ENCODE assay signal across 8 cellular contexts in genomic region chr1:162627662-162628296, GRCh38. TPM values are rescaled to one million over a fixed set of nuclear protein-coding genes. Genes with fewer than 3 reads are reported as not detected.
DNase-seq lines count a peak whose midpoint lies in the region; ATAC-seq and TF ChIP-seq lines count a peak whose summit lies in the region.

No MANE protein-coding gene starts in this region.

- POLR2A ChIA-PET in Panc1 (lab: Charles Lee): no interaction called here

- TF ChIP-seq CTCF in GM12865 (IDR thresholded peaks at IDR 0.05; ENCODE audit: insufficient read depth, low read depth, low read length, missing control alignments) (peak; percentile 40), Panc1 (IDR thresholded peaks at IDR 0.05) (peak; percentile 72; the same call in 1 of the 2 replicates), foreskin fibroblast (IDR thresholded peaks at IDR 0.05; ENCODE audit: low read depth, low read length) (peak; percentile 37)

- H3K4me1 ChIP-seq in ACC112 (ENCODE audit: control insufficient read depth, insufficient read depth, low read length, unreplicated experiment) (peaks cover 42% of the 10 kb centered on the region), Panc1 (ENCODE audit: control insufficient read depth, insufficient read depth, low read length) (0 out of 2 replicates have a peak, but pooled peaks cover 3% of the 10 kb centered on the region)

- H3K9me3 ChIP-seq in Panc1 (ENCODE audit: control insufficient read depth, insufficient read depth, low read depth, low read length): no peaks in the 10 kb centered on the region

- DNase-seq in GM12865 (ENCODE audit: low read depth): peak; percentile 60
- DNase-seq in Panc1 (ENCODE audit: low read depth, low spot score): no peak
- peak in 1 of 2 donors; percentile 70 for DNase-seq in foreskin fibroblast
- no peak for DNase-seq in sciatic nerve (ENCODE audit: low spot score)
- DNase-seq in GM19240 (ENCODE audit: insufficient read length, low spot score): no peak

- peak overlapping the region; percentile 55 for H2AFZ ChIP-seq in ACC112 (ENCODE audit: low read length, unreplicated experiment)

- H3K27me3 ChIP-seq in ACC112 (ENCODE audit: insufficient read depth, low read length): no peaks in the 10 kb centered on the region
- no peaks in the 10 kb centered on the region for H3K27me3 ChIP-seq in Panc1 (ENCODE audit: control insufficient read depth, insufficient read depth, low read length)

- H3K27ac ChIP-seq in ACC112 (ENCODE audit: low read depth, low read length) (peak overlapping the region; percentile 37; the same call in 1 of the 2 replicates), Panc1 (ENCODE audit: low read length) (no peak overlapping the region)

- in situ Hi-C loops in Panc1 (cut with HindIII; ENCODE audit: low pct_unique_long_range_greater_than_20kb, low sequenced_read_pairs): no loop called here

- intact Hi-C loops in Panc1 (cut with micrococcal nuclease; ENCODE audit: unreplicated experiment) (no loop called here), sciatic nerve (cut with DNase I) (no loop called here)

- H3K79me2 ChIP-seq in ACC112 (ENCODE audit: control insufficient read depth, insufficient read depth, low read length, unreplicated experiment): peaks cover 6% of the 10 kb centered on the region

- ATAC-seq in Panc1: peak; percentile 81
- no peak for ATAC-seq in sciatic nerve
- ATAC-seq in GM19467 (IDR thresholded peaks at IDR 0.05; ENCODE audit: unreplicated experiment): no peak
- ATAC-seq in HG02870 (IDR thresholded peaks at IDR 0.05; ENCODE audit: unreplicated experiment): no peak

- H3K36me3 ChIP-seq in ACC112 (ENCODE audit: insufficient read depth, low read length) (no peaks in the 10 kb centered on the region), Panc1 (ENCODE audit: control insufficient read depth, insufficient read depth, low read length) (no peaks in the 10 kb centered on the region)

- BruUV-seq in Panc1 (replicated peaks; lab: Mats Ljungman, UMichigan): no TSS peak

- H3K4me3 ChIP-seq in ACC112 (ENCODE audit: low read depth, low read length) (no peak overlapping the region; the same call in 1 of the 2 replicates), GM12865 (ENCODE audit: low read depth, low read length) (no peak overlapping the region), Panc1 (ENCODE audit: low read depth in 2 of 2, low read length in 2 of 2) (no peak overlapping the region), foreskin fibroblast (ENCODE audit: low read depth in 1 of 2, low read length in 2 of 2) (no peak overlapping the region)

- CTCF ChIA-PET in Panc1 (lab: Charles Lee): no interaction called here

RNA-seq across cellular contexts. Expression of gene DDR2, which starts 4.5 kb away (rescaled TPM):
- total RNA-seq in Panc1 (2021; ENCODE audit: unreplicated experiment) (1.9 TPM), sciatic nerve (132 TPM)
- 0.84 TPM for polyA plus RNA-seq in Panc1 (2012; ENCODE audit: insufficient read length)

Comparison
In these comparisons a context has a peak if more than half of its experiments do, and no peak if none do; other contexts are left out.
1. RNA of gene DDR2, which starts 4.5 kb away (total RNA-seq): 132 TPM in sciatic nerve (single experiment); 1.9 TPM in Panc1 (single experiment); every median in the first group is over 10 times any median in the second.
2. Peak in every context shown above with its lines, with median percentiles within 50 percentile points of each other: CTCF ChIP-seq.